9 cellular contexts compared by ENCODE assay signal in genomic region chr14:104603623-104604401, GRCh38. TPM values are rescaled to one million over a fixed set of nuclear protein-coding genes. Genes with fewer than 3 reads are reported as not detected.
A peak's percentile ranks its signal among the peaks of the same experiment; 100 is the strongest.
DNase-seq lines count a peak whose midpoint lies in the region; ATAC-seq and TF ChIP-seq lines count a peak whose summit lies in the region.
"Had no signal": no experiment of that assay in that cellular context is flagged by ENCODE, and none has a peak within 500 bp of the region (broad histone marks: within the 10 kb centered on the region; RNA-seq: fewer than 3 reads in every experiment).

No MANE protein-coding gene starts in this region.

- TF ChIP-seq CTCF in 22Rv1 (IDR thresholded peaks at IDR 0.05) (no peak), Calu3 (IDR thresholded peaks at IDR 0.05; ENCODE audit: unreplicated experiment) (no peak)

- ATAC-seq in GM19023 (IDR thresholded peaks at IDR 0.05; ENCODE audit: unreplicated experiment): no peak

- H3K4me1 Mint-ChIP-seq in Calu3 (ENCODE audit: low read depth, unreplicated experiment): no peaks in the 10 kb centered on the region

- intact Hi-C loops in Calu3 (cut with micrococcal nuclease; ENCODE audit: unreplicated experiment): no loop called here

- peak overlapping the region; percentile 39 for H3K4me3 ChIP-seq in iPS-18c (ENCODE audit: insufficient read depth, low read depth, low read length)

- H3K27ac ChIP-seq in 22Rv1: peak overlapping the region; percentile 60

- H3K9me3 Mint-ChIP-seq in Calu3 (ENCODE audit: low read depth, unreplicated experiment): no peaks in the 10 kb centered on the region

- peak overlapping the region; percentile 28 for H3K4me3 Mint-ChIP-seq in Calu3 (ENCODE audit: low read depth, unreplicated experiment)

- peaks cover 100% of the 10 kb centered on the region for H3K27me3 Mint-ChIP-seq in Calu3 (ENCODE audit: unreplicated experiment)

- no peak overlapping the region for H3K27ac Mint-ChIP-seq in Calu3 (ENCODE audit: unreplicated experiment)

- no peaks in the 10 kb centered on the region for H3K36me3 Mint-ChIP-seq in Calu3 (ENCODE audit: insufficient read depth, unreplicated experiment)

- no TSS peak for BruUV-seq in Calu3 (replicated peaks; lab: Mats Ljungman, UMichigan)

- no peaks in the 10 kb centered on the region for H3K9me3 ChIP-seq in iPS-18c (ENCODE audit: control insufficient read depth, insufficient read depth, low read length)

- CTCF ChIA-PET in Calu3 (lab: Charles Lee): no interaction called here

- DNase-seq in Calu3: no peak
- DNase-seq in NCI-H748 treated with DMSO at 0.1 percent for 48 hours (lab: John Stamatoyannopoulos, UW): peak; percentile 48
- no peak for DNase-seq in NCI-H526 treated with DMSO at 0.1 percent for 48 hours (lab: John Stamatoyannopoulos, UW)
- DNase-seq in hepatic stellate cell (ENCODE audit: low spot score): no peak
- no peak for DNase-seq in hypothalamus (lab: John Stamatoyannopoulos, UW)
- DNase-seq: activated T-cell treated with anti-CD3 and anti-CD28 coated beads, Interleukin-2, amount 50 U/mL, for 1 hour had no signal

RNA-seq across cellular contexts. Expression of gene TMEM179, which starts 0.8 kb away (rescaled TPM):
- not detected in 2 replicates for total RNA-seq in Calu3 (2022)

RNA-seq across cellular contexts. Expression of gene C14orf180, which starts 24.2 kb away (rescaled TPM):
- not detected in 2 replicates for total RNA-seq in Calu3 (2022)
